11 cellular contexts compared by ENCODE assay signal in genomic region chr17:80187493-80187892, GRCh38. TPM values are rescaled to one million over a fixed set of nuclear protein-coding genes. Genes with fewer than 3 reads are reported as not detected.
DNase-seq lines count a peak whose midpoint lies in the region; ATAC-seq lines count a peak whose summit lies in the region.
"Had no signal": no experiment of that assay in that cellular context is flagged by ENCODE, and none has a peak within 500 bp of the region (broad histone marks: within the 10 kb centered on the region; RNA-seq: fewer than 3 reads in every experiment).

No MANE protein-coding gene starts in this region.

- no peaks in the 10 kb centered on the region for H3K9me3 ChIP-seq in SJSA1 (replicated peaks)

- no peaks in the 10 kb centered on the region for H3K36me3 ChIP-seq in SJSA1

- DNase-seq in AG20443 (ENCODE audit: low spot score) (peak; percentile 91), SJSA1 (ENCODE audit: low read depth in 1 of 2, low spot score in 2 of 2) (peak; percentile 51 to 68), left cardiac atrium (peak; percentile 76), sciatic nerve (ENCODE audit: low spot score) (peak; percentile 71), SHP77 treated with DMSO at 0.1 percent for 48 hours (lab: John Stamatoyannopoulos, UW) (no peak), pons (ENCODE audit: low spot score) (no peak), GF-D8 (lab: John Stamatoyannopoulos, UW) (no peak)
- DNase-seq in activated CD4-positive, CD25-positive, alpha-beta regulatory T cell (lab: John Stamatoyannopoulos, UW), result no peak
- DNase-seq: dorsolateral prefrontal cortex, immature natural killer cell, NCI-H1436 had no signal

- peak overlapping the region; percentile 28 for H3K4me3 ChIP-seq in SJSA1
- H3K4me3 ChIP-seq: dorsolateral prefrontal cortex had no signal

- intact Hi-C loops in left cardiac atrium (cut with DNase I), result no loop called here
- intact Hi-C loops in sciatic nerve (cut with DNase I), result no loop called here

- no peaks in the 10 kb centered on the region for H3K27me3 ChIP-seq in SJSA1 (replicated peaks)
- H3K27me3 ChIP-seq: dorsolateral prefrontal cortex had no signal

- ATAC-seq in left cardiac atrium (peak; percentile 69 to 80), sciatic nerve (peak; percentile 71)

- peaks cover 12% of the 10 kb centered on the region for H3K4me1 ChIP-seq in SJSA1 (replicated peaks)

- H3K27ac ChIP-seq in SJSA1, result no peak overlapping the region
- H3K27ac ChIP-seq: dorsolateral prefrontal cortex had no signal

RNA-seq across cellular contexts. Expression of gene CARD14, which starts 17.7 kb away (rescaled TPM):
- not detected in 2 replicates for total RNA-seq in SJSA1 (2014; rRNA removed; shearing (Covaris generic))
- total RNA-seq in left cardiac atrium (not detected), sciatic nerve (0.49 TPM)

RNA-seq across cellular contexts. Expression of gene SGSH, which starts 32.6 kb away (rescaled TPM):
- 18.6 and 26.5 TPM in 2 replicates for total RNA-seq in SJSA1 (2014; rRNA removed; shearing (Covaris generic))
- total RNA-seq in left cardiac atrium, result 10 to 100 TPM; 18.0 to 23.0 TPM
- 46.8 TPM for total RNA-seq in sciatic nerve

RNA-seq across cellular contexts. Expression of gene SLC26A11, which starts 32.7 kb away (rescaled TPM):
- 12.3 and 14.3 TPM in 2 replicates for total RNA-seq in SJSA1 (2014; rRNA removed; shearing (Covaris generic))
- 1 to 10 TPM; 6.4 to 6.6 TPM for total RNA-seq in left cardiac atrium
- 35.9 TPM for total RNA-seq in sciatic nerve

RNA-seq across cellular contexts. Expression of gene EIF4A3, which starts 40.6 kb away (rescaled TPM):
- 192 and 232 TPM in 2 replicates for total RNA-seq in SJSA1 (2014; rRNA removed; shearing (Covaris generic))
- total RNA-seq in left cardiac atrium (10 to 100 TPM; 36.6 to 46.9 TPM), sciatic nerve (66.0 TPM)

Comparison
In these comparisons a context has a peak if more than half of its experiments do, and no peak if none do; other contexts are left out.
1. DNase-seq: peak in AG20443 (single experiment), SJSA1 (2 of 2), left cardiac atrium (single experiment) and sciatic nerve (single experiment); none in SHP77 treated with DMSO at 0.1 percent for 48 hours (single experiment), activated CD4-positive, CD25-positive, alpha-beta regulatory T cell (0 of 4), pons (single experiment) and GF-D8 (single experiment).